ENCODE assay signal across 8 cellular contexts in genomic region chr15:78130466-78131294, GRCh38. TPM values are rescaled to one million over a fixed set of nuclear protein-coding genes. Genes with fewer than 3 reads are reported as not detected.
A peak's percentile ranks its signal among the peaks of the same experiment; 100 is the strongest.
DNase-seq lines count a peak whose midpoint lies in the region; ATAC-seq lines count a peak whose summit lies in the region.

No MANE protein-coding gene starts in this region.

- peak overlapping the region; percentile 68 for H3K27ac Mint-ChIP-seq in T-helper 1 cell treated with Interleukin-12 subunit alpha and Interleukin-12 subunit beta and Interleukin-4 antibody, amounts not matched to agents 30 μg/mL and 1 μg/mL, for 36 hours
- no peak overlapping the region for H3K27ac Mint-ChIP-seq in activated CD4-positive, alpha-beta memory T cell treated with anti-CD3 and anti-CD28 coated beads, Interleukin-2, amount 10 ng/mL, durations not matched to agents 7 days and 5 days
- H3K27ac Mint-ChIP-seq in stimulated activated naive CD8-positive, alpha-beta T cell treated with anti-CD3 and anti-CD28 coated beads, Interleukin-15, amount 100 ng/mL, for 72 hours = peak overlapping the region; percentile 26 to 84

- H3K36me3 Mint-ChIP-seq in T-helper 1 cell treated with Interleukin-12 subunit alpha and Interleukin-12 subunit beta and Interleukin-4 antibody, amounts not matched to agents 30 μg/mL and 1 μg/mL, for 36 hours (ENCODE audit: low read depth) = peaks cover 3% of the 10 kb centered on the region
- no peaks in the 10 kb centered on the region for H3K36me3 Mint-ChIP-seq in activated CD4-positive, alpha-beta memory T cell treated with anti-CD3 and anti-CD28 coated beads, Interleukin-2, amount 10 ng/mL, durations not matched to agents 7 days and 5 days (ENCODE audit: low read depth)

- peaks cover 23% of the 10 kb centered on the region for H3K4me1 Mint-ChIP-seq in T-helper 1 cell treated with Interleukin-12 subunit alpha and Interleukin-12 subunit beta and Interleukin-4 antibody, amounts not matched to agents 30 μg/mL and 1 μg/mL, for 36 hours (ENCODE audit: low read depth)
- H3K4me1 Mint-ChIP-seq in activated CD4-positive, alpha-beta memory T cell treated with anti-CD3 and anti-CD28 coated beads, Interleukin-2, amount 10 ng/mL, durations not matched to agents 7 days and 5 days = peaks cover 23% of the 10 kb centered on the region
- H3K4me1 Mint-ChIP-seq in stimulated activated naive CD8-positive, alpha-beta T cell treated with anti-CD3 and anti-CD28 coated beads, Interleukin-15, amount 100 ng/mL, for 72 hours = peaks cover 62% of the 10 kb centered on the region

- ATAC-seq in HG02885 (IDR thresholded peaks at IDR 0.05; ENCODE audit: poor library complexity, unreplicated experiment) = peak; percentile 51
- peak; percentile 67 for ATAC-seq in stimulated activated naive CD8-positive, alpha-beta T cell treated with anti-CD3 and anti-CD28 coated beads, Interleukin-15, amount 100 ng/mL, for 72 hours

- POLR2A ChIA-PET in activated CD4-positive, alpha-beta memory T cell treated with anti-CD3 and anti-CD28 coated beads, Interleukin-2, amount 10 ng/mL, durations not matched to agents 7 days and 5 days (lab: Charles Lee) = interaction anchor here (0.9 to 5.4 kb wide), 7 partner anchors 8 to 307 kb away, joined by 3 to 32 read pairs (median 3); partner anchors contain the start of genes IDH3A and IREB2

- no peak for DNase-seq in T-helper 1 cell
- no peak for DNase-seq in activated CD4-positive, alpha-beta memory T cell treated with anti-CD3 and anti-CD28 coated beads, Interleukin-2, amount 10 ng/mL, durations not matched to agents 7 days and 5 days
- DNase-seq in iPS-NIHi11 (ENCODE audit: low spot score) = peak; percentile 25
- no peak for DNase-seq in stimulated activated naive CD8-positive, alpha-beta T cell treated with anti-CD3 and anti-CD28 coated beads, Interleukin-15, amount 100 ng/mL, for 72 hours
- DNase-seq in NCI-H524 (lab: John Stamatoyannopoulos, UW) = no peak
- no peak for DNase-seq in globus pallidus (ENCODE audit: low spot score)

- H3K9me3 Mint-ChIP-seq in T-helper 1 cell treated with Interleukin-12 subunit alpha and Interleukin-12 subunit beta and Interleukin-4 antibody, amounts not matched to agents 30 μg/mL and 1 μg/mL, for 36 hours = no peaks in the 10 kb centered on the region
- H3K9me3 Mint-ChIP-seq in activated CD4-positive, alpha-beta memory T cell treated with anti-CD3 and anti-CD28 coated beads, Interleukin-2, amount 10 ng/mL, durations not matched to agents 7 days and 5 days = no peaks in the 10 kb centered on the region
- no peaks in the 10 kb centered on the region for H3K9me3 Mint-ChIP-seq in stimulated activated naive CD8-positive, alpha-beta T cell treated with anti-CD3 and anti-CD28 coated beads, Interleukin-15, amount 100 ng/mL, for 72 hours

- CTCF ChIA-PET in activated CD4-positive, alpha-beta memory T cell treated with anti-CD3 and anti-CD28 coated beads, Interleukin-2, amount 10 ng/mL, durations not matched to agents 7 days and 5 days (lab: Charles Lee) = interaction anchor here (0.6 to 7.6 kb wide), 14 partner anchors 12 to 350 kb away, joined by 3 to 74 read pairs (median 6); partner anchors contain the start of gene IDH3A

- peak overlapping the region; percentile 77 for H3K4me3 Mint-ChIP-seq in T-helper 1 cell treated with Interleukin-12 subunit alpha and Interleukin-12 subunit beta and Interleukin-4 antibody, amounts not matched to agents 30 μg/mL and 1 μg/mL, for 36 hours
- H3K4me3 Mint-ChIP-seq in activated CD4-positive, alpha-beta memory T cell treated with anti-CD3 and anti-CD28 coated beads, Interleukin-2, amount 10 ng/mL, durations not matched to agents 7 days and 5 days = peak overlapping the region; percentile 76
- H3K4me3 Mint-ChIP-seq in stimulated activated naive CD8-positive, alpha-beta T cell treated with anti-CD3 and anti-CD28 coated beads, Interleukin-15, amount 100 ng/mL, for 72 hours = peak overlapping the region; percentile 66 to 87

- H3K27me3 Mint-ChIP-seq in T-helper 1 cell treated with Interleukin-12 subunit alpha and Interleukin-12 subunit beta and Interleukin-4 antibody, amounts not matched to agents 30 μg/mL and 1 μg/mL, for 36 hours (ENCODE audit: low read depth) = no peaks in the 10 kb centered on the region
- H3K27me3 Mint-ChIP-seq in activated CD4-positive, alpha-beta memory T cell treated with anti-CD3 and anti-CD28 coated beads, Interleukin-2, amount 10 ng/mL, durations not matched to agents 7 days and 5 days = peaks cover 2% of the 10 kb centered on the region
- peaks cover 14% of the 10 kb centered on the region for H3K27me3 Mint-ChIP-seq in stimulated activated naive CD8-positive, alpha-beta T cell treated with anti-CD3 and anti-CD28 coated beads, Interleukin-15, amount 100 ng/mL, for 72 hours

RNA-seq across cellular contexts. Expression of gene CIB2, which starts 0.6 kb away (rescaled TPM):
- total RNA-seq in activated CD4-positive, alpha-beta memory T cell treated with anti-CD3 and anti-CD28 coated beads, Interleukin-2, amount 10 ng/mL, durations not matched to agents 7 days and 5 days = 1 to 10 TPM in 1 of 2 experiments, under 1 TPM in 1; 0.91 to 1.1 TPM

RNA-seq across cellular contexts. Expression of gene IDH3A, which starts 18.5 kb away (rescaled TPM):
- total RNA-seq in activated CD4-positive, alpha-beta memory T cell treated with anti-CD3 and anti-CD28 coated beads, Interleukin-2, amount 10 ng/mL, durations not matched to agents 7 days and 5 days = 10 to 100 TPM; 73.5 to 85.0 TPM

RNA-seq across cellular contexts. Expression of gene SH2D7, which starts 38.3 kb away (rescaled TPM):
- total RNA-seq in activated CD4-positive, alpha-beta memory T cell treated with anti-CD3 and anti-CD28 coated beads, Interleukin-2, amount 10 ng/mL, durations not matched to agents 7 days and 5 days = not detected

RNA-seq across cellular contexts. Expression of gene TBC1D2B, which starts 53.2 kb away (rescaled TPM):
- total RNA-seq in activated CD4-positive, alpha-beta memory T cell treated with anti-CD3 and anti-CD28 coated beads, Interleukin-2, amount 10 ng/mL, durations not matched to agents 7 days and 5 days = 100 to 1,000 TPM in 1 of 2 experiments, 10 to 100 TPM in 1; 97.1 to 101 TPM
